ENCODE assay signal across 27 cellular contexts in the genomic region with DNA sequence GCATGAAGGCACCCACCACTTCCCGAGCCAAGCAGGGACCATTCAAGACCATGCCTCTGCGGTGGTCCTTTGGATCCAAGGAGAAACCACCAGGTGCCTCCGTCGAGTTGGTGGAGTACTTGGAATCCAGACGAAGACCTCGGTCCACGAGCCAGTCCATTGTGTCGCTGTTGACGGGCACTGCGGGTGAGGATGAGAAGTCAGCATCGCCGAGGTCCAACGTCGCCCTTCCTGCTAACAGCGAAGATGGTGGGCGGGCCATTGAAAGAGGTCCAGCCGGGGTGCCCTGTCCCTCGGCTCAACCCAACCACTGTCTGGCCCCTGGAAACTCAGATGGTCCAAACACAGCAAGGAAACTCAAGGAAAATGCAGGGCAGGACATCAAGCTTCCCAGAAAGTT.
"Had no signal": no experiment of that assay in that cellular context is flagged by ENCODE, and none has a peak within 500 bp of the region (broad histone marks: within the 10 kb centered on the region; RNA-seq: fewer than 3 reads in every experiment).

No MANE protein-coding gene starts in this region.

- FAIRE-seq: endometrium, kidney had no signal

- H3K4me1 ChIP-seq: colonic mucosa, gastrocnemius medialis, heart right ventricle, left lung, lower lobe of right lung had no signal

- DNase-seq: colonic mucosa; cortex of kidney; effector CD8-positive, alpha-beta T cell; effector memory CD8-positive, alpha-beta T cell; endodermal cell; erythroblast; esophagus squamous epithelium; foreskin fibroblast; foreskin melanocyte; gastrocnemius medialis; glutamatergic neuron; head of caudate nucleus; heart right ventricle; hypothalamus; immature natural killer cell; islet precursor cell; kidney; kidney glomerular epithelial cell; left lung; left ventricle myocardium superior; lower lobe of right lung; mesenchymal stem cell; mucosa of descending colon had no signal

- H3K27ac Mint-ChIP-seq: dendritic cell treated with granulocyte-macrophage colony-stimulating factor and Interleukin-4, amounts not matched to agents 40 ng/mL and 50 ng/mL, for 4 days; effector memory CD8-positive, alpha-beta T cell; endodermal cell; immature natural killer cell; mesothelial cell of epicardium had no signal

- H3K27me3 ChIP-seq: colonic mucosa, gastrocnemius medialis, left lung had no signal

- H3K9me3 ChIP-seq: colonic mucosa, esophagus squamous epithelium, gastrocnemius medialis, heart right ventricle, left lung, lower lobe of right lung, mucosa of descending colon had no signal

- H3K36me3 Mint-ChIP-seq: immature natural killer cell had no signal

- H3K27ac ChIP-seq: colonic mucosa, epithelial cell of prostate, esophagus squamous epithelium, gastrocnemius medialis, heart right ventricle, left lung, lower lobe of right lung had no signal

- H3K4me3 Mint-ChIP-seq: dendritic cell treated with granulocyte-macrophage colony-stimulating factor and Interleukin-4, amounts not matched to agents 40 ng/mL and 50 ng/mL, for 4 days; effector memory CD8-positive, alpha-beta T cell; endodermal cell; immature natural killer cell; mesothelial cell of epicardium had no signal

- H3K27me3 Mint-ChIP-seq: dendritic cell treated with granulocyte-macrophage colony-stimulating factor and Interleukin-4, amounts not matched to agents 40 ng/mL and 50 ng/mL, for 4 days had no signal

- H3K9me3 Mint-ChIP-seq: dendritic cell treated with granulocyte-macrophage colony-stimulating factor and Interleukin-4, amounts not matched to agents 40 ng/mL and 50 ng/mL, for 4 days; effector memory CD8-positive, alpha-beta T cell had no signal

- H3K4me3 ChIP-seq: colonic mucosa, esophagus squamous epithelium, gastrocnemius medialis, heart right ventricle, left lung, lower lobe of right lung, mucosa of descending colon had no signal

- H3K36me3 ChIP-seq: colonic mucosa, gastrocnemius medialis, heart right ventricle, left lung, lower lobe of right lung had no signal

- H3K4me1 Mint-ChIP-seq: endodermal cell, immature natural killer cell, mesothelial cell of epicardium had no signal
